1 cellular context compared by ENCODE assay signal in the genomic region with DNA sequence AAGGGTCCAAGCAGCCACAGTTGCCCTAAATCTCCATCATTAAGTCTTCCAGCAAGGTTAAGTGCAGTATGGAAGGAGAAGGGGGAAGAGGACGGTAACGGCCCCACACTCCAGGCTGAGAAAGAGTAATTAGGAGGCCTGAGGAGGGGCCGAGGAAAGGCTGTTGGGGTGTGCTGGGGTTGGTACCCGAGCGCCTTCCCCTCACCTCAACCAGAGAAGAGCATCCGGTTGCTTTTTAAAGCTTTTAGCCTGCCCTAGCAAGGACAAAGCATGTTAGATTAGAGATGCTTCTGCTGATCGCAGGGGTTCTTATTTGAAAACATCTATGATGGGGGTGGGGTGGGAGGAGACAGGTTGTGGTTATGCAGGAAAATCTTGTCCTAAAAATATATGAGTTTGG.
TF ChIP-seq lines count a peak whose summit lies in the region.

No MANE protein-coding gene starts in this region.

TF ChIP-seq in liver, 16 proteins besides CTCF, POLR2A, EP300 and RAD21 (continued from another document):
- TF ChIP-seq, protein P1, sequence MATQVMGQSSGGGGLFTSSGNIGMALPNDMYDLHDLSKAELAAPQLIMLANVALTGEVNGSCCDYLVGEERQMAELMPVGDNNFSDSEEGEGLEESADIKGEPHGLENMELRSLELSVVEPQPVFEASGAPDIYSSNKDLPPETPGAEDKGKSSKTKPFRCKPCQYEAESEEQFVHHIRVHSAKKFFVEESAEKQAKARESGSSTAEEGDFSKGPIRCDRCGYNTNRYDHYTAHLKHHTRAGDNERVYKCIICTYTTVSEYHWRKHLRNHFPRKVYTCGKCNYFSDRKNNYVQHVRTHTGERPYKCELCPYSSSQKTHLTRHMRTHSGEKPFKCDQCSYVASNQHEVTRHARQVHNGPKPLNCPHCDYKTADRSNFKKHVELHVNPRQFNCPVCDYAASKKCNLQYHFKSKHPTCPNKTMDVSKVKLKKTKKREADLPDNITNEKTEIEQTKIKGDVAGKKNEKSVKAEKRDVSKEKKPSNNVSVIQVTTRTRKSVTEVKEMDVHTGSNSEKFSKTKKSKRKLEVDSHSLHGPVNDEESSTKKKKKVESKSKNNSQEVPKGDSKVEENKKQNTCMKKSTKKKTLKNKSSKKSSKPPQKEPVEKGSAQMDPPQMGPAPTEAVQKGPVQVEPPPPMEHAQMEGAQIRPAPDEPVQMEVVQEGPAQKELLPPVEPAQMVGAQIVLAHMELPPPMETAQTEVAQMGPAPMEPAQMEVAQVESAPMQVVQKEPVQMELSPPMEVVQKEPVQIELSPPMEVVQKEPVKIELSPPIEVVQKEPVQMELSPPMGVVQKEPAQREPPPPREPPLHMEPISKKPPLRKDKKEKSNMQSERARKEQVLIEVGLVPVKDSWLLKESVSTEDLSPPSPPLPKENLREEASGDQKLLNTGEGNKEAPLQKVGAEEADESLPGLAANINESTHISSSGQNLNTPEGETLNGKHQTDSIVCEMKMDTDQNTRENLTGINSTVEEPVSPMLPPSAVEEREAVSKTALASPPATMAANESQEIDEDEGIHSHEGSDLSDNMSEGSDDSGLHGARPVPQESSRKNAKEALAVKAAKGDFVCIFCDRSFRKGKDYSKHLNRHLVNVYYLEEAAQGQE (IDR thresholded peaks at IDR 0.05): no peak
- TF ChIP-seq, protein P2, sequence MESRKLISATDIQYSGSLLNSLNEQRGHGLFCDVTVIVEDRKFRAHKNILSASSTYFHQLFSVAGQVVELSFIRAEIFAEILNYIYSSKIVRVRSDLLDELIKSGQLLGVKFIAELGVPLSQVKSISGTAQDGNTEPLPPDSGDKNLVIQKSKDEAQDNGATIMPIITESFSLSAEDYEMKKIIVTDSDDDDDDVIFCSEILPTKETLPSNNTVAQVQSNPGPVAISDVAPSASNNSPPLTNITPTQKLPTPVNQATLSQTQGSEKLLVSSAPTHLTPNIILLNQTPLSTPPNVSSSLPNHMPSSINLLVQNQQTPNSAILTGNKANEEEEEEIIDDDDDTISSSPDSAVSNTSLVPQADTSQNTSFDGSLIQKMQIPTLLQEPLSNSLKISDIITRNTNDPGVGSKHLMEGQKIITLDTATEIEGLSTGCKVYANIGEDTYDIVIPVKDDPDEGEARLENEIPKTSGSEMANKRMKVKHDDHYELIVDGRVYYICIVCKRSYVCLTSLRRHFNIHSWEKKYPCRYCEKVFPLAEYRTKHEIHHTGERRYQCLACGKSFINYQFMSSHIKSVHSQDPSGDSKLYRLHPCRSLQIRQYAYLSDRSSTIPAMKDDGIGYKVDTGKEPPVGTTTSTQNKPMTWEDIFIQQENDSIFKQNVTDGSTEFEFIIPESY (IDR thresholded peaks at IDR 0.05): no peak
- TF ChIP-seq SP1 (IDR thresholded peaks at IDR 0.05): no peak
- TF ChIP-seq NR2F2 (IDR thresholded peaks at IDR 0.05): no peak
- TF ChIP-seq HNF4G (IDR thresholded peaks at IDR 0.05): no peak
- TF ChIP-seq, protein P3, sequence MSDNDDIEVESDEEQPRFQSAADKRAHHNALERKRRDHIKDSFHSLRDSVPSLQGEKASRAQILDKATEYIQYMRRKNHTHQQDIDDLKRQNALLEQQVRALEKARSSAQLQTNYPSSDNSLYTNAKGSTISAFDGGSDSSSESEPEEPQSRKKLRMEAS (IDR thresholded peaks at IDR 0.05): no peak
- TF ChIP-seq YY1 (IDR thresholded peaks at IDR 0.05): no peak
- no peak for TF ChIP-seq JUND (IDR thresholded peaks at IDR 0.05)
